Comparison of ENCODE assay signal across 8 cellular contexts in the genomic region with DNA sequence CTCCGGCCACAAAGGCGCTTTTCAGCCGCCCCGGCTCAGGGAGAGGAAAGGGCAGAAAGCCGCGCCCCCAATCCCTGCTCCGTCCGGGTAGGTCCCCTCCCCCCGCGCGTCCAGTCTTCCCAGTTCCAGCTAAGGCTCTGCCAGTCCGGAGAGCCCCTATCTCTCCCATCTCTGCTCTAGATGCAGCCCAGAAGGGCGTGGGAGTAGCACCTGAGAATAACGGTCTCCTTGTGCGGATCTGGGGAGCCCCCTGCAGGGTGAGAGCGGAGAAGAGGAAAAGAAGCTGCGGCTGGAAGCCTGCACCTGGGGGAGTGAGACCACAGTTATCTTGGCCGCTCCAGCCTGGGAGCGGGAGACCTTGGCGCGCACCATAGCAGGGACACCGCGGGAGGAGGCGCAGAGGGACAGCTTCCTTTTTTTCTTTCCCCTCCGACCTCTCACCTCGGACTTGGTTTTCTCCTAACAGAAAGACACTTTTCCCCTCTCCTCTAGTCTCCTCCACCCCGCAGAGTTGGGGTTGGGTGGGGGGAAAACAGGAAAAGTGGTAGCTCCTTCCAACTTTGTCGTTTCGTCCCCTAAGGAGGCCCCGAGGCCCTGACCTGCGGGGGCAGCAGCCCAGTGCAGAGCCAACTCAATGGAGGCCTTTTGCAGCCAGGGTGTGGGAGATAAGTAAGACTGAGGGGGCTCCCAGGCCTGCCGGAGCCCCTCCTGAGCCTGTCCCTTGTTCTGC. TPM values are rescaled to one million over a fixed set of nuclear protein-coding genes. Genes with fewer than 3 reads are reported as not detected.
DNase-seq lines count a peak whose midpoint lies in the region; ATAC-seq and TF ChIP-seq lines count a peak whose summit lies in the region.

No MANE protein-coding gene starts in this region.

- no peak overlapping the region for H4K91ac ChIP-seq in H9 (ENCODE audit: insufficient read length, low read depth, low read length)

- H3T11ph ChIP-seq in H9 (ENCODE audit: low read length), result no peak overlapping the region

- no peak overlapping the region for H3K23ac ChIP-seq in H9 (ENCODE audit: insufficient read length, low read depth, low read length)

- H3K27me3 Mint-ChIP-seq in H9 (ENCODE audit: low read depth), result peaks cover 87% of the 10 kb centered on the region

- H3K4me3 ChIP-seq in AG04449 (ENCODE audit: low read depth, low read length) (peak overlapping the region; percentile 41), adipocyte (ENCODE audit: low read length) (peak overlapping the region; percentile 49), iPS-18a (ENCODE audit: low read length) (peak overlapping the region; percentile 43)

- no peak overlapping the region for H4K5ac ChIP-seq in H9 (ENCODE audit: insufficient read length, low read depth, low read length)

- peaks cover 8% of the 10 kb centered on the region for H4K20me1 ChIP-seq in H9 (ENCODE audit: control insufficient read depth, insufficient read depth, insufficient read length)

- peaks cover 36 to 61% of the 10 kb centered on the region in 2 experiments for H3K4me1 Mint-ChIP-seq in H9

- H3K9me3 Mint-ChIP-seq in H9, result no peaks in the 10 kb centered on the region; a peak in 1 of 5 replicates

- H3K27me3 ChIP-seq in H9 (ENCODE audit: insufficient read depth, low read length) (peaks cover 67% of the 10 kb centered on the region), adipocyte (replicated peaks; ENCODE audit: control insufficient read depth, insufficient read depth, low read length) (peaks cover 55% of the 10 kb centered on the region), iPS-18a (ENCODE audit: control insufficient read depth, insufficient read depth, low read length) (peaks cover 87% of the 10 kb centered on the region)

- H3K27ac Mint-ChIP-seq in H9, result no peak overlapping the region

- H2BK12ac ChIP-seq in H9 (ENCODE audit: insufficient read length, low read depth, low read length), result no peak overlapping the region

- no peak overlapping the region for H3K9ac ChIP-seq in H9 (ENCODE audit: extremely low read depth, insufficient read length, low read length)
- no peak overlapping the region for H3K9ac ChIP-seq in adipocyte (ENCODE audit: low read length)
- H3K9ac ChIP-seq in iPS-18a (ENCODE audit: low read length), result no peak overlapping the region

- no peak overlapping the region for H2BK15ac ChIP-seq in H9 (ENCODE audit: low read depth, low read length)

- H3K36me3 ChIP-seq in adipocyte (ENCODE audit: control insufficient read depth, insufficient read depth, low read length, severe bottlenecking) (peaks cover 9% of the 10 kb centered on the region), iPS-18a (ENCODE audit: control insufficient read depth, low read depth, low read length) (no peaks in the 10 kb centered on the region)

- peak overlapping the region; percentile 18 to 77; a peak in 4 of 5 replicates for H3K4me3 Mint-ChIP-seq in H9

- no peaks in the 10 kb centered on the region for H3K79me1 ChIP-seq in H9 (ENCODE audit: insufficient read depth, low read depth, low read length, poor library complexity, severe bottlenecking)

- WGBS in H9 (ENCODE audit: extremely low coverage, insufficient read length, low lambda C conversion rate), result no CpG with 5 or more reads among the region's 32 CpGs

- H4K8ac ChIP-seq in H9 (replicated peaks; ENCODE audit: insufficient read length, low read depth, low read length), result no peak overlapping the region

- peaks cover 2 to 8% (median 2%) of the 10 kb centered on the region in 3 experiments; a peak in 4 of 7 replicates for H3K36me3 Mint-ChIP-seq in H9 (ENCODE audit: insufficient read depth in 1 of 3, low read depth in 3 of 3)

- peak; percentile 28; the same call in 2 of the 3 replicates for ATAC-seq in SK-N-SH treated with all-trans-retinoic acid at 6 μM for 48 hours
- no peak for ATAC-seq in GM21717 (IDR thresholded peaks at IDR 0.05; ENCODE audit: unreplicated experiment)

- H3K27ac ChIP-seq in H9 (ENCODE audit: insufficient read length, low read depth, low read length) (no peak overlapping the region), iPS-18a (ENCODE audit: low read length) (no peak overlapping the region)

- no peaks in the 10 kb centered on the region for H3K79me2 ChIP-seq in H9 (ENCODE audit: insufficient read depth, low read length)

- H3K4ac ChIP-seq in H9 (ENCODE audit: low read depth, low read length), result no peak overlapping the region

- CTCF ChIA-PET in AG04449 (lab: Yijun Ruan, JAX), result interaction anchor here (0.7 to 21.3 kb wide), 14 partner anchors 8 to 141 kb away, joined by 3 to 430 read pairs (median 8); partner anchors contain the start of genes LMBR1L and RHEBL1

- peak overlapping the region; percentile 27 for H3K4me2 ChIP-seq in H9 (ENCODE audit: insufficient read depth, insufficient read length, low read length)

- no peak overlapping the region for H3K14ac ChIP-seq in H9 (ENCODE audit: insufficient read depth, low read length)

- H2BK120ac ChIP-seq in H9 (ENCODE audit: low read depth, low read length, poor library complexity, severe bottlenecking), result no peak overlapping the region

- H3K9me3 ChIP-seq in H9 (ENCODE audit: control insufficient read depth, low read depth, low read length) (no peaks in the 10 kb centered on the region), adipocyte (ENCODE audit: control insufficient read depth, low read length) (no peaks in the 10 kb centered on the region), iPS-18a (ENCODE audit: control insufficient read depth, low read depth, low read length) (no peaks in the 10 kb centered on the region)

- H2BK20ac ChIP-seq in H9 (ENCODE audit: low read depth, low read length, poor library complexity, severe bottlenecking), result no peak overlapping the region

- H3K18ac ChIP-seq in H9 (ENCODE audit: insufficient read length, low read depth, low read length), result no peak overlapping the region

- no peak overlapping the region for H3K56ac ChIP-seq in H9 (ENCODE audit: insufficient read length, low read depth, low read length)

- peaks cover 18% of the 10 kb centered on the region for H3K23me2 ChIP-seq in H9 (ENCODE audit: insufficient read length, low read depth, low read length, poor library complexity, severe bottlenecking)

- H3K4me1 ChIP-seq in H9 (ENCODE audit: insufficient read depth, low read length) (no peaks in the 10 kb centered on the region), adipocyte (ENCODE audit: control insufficient read depth, insufficient read depth, low read length) (peaks cover 20% of the 10 kb centered on the region), iPS-18a (ENCODE audit: control insufficient read depth, low read depth, low read length) (peaks cover 13% of the 10 kb centered on the region)

- H2AK5ac ChIP-seq in H9 (ENCODE audit: insufficient read length, low read length), result no peak overlapping the region

- H2BK5ac ChIP-seq in H9 (ENCODE audit: insufficient read length, low read length), result no peak overlapping the region

- DNase-seq in AG04449 (ENCODE audit: low read depth, low spot score) (no peak), H9 (peak; percentile 86), adipocyte (ENCODE audit: low read depth) (peak; percentile 49), NCI-H2196 treated with DMSO at 0.1 percent for 48 hours (lab: John Stamatoyannopoulos, UW; ENCODE audit: unreplicated experiment) (no peak)
- peak; percentile 53 to 56 for DNase-seq in stimulated activated CD4-positive, alpha-beta T cell treated with anti-CD3 and anti-CD28 coated beads, Interleukin-1b, Interleukin-23, amount 100 ng/mL, for 4 hours (ENCODE audit: low read depth in 2 of 2)

- TF ChIP-seq CTCF in AG04449 (IDR thresholded peaks at IDR 0.05; ENCODE audit: insufficient read depth, low read length, missing control alignments) (peak; percentile 40), H9 (conservative IDR thresholded peaks at IDR 0.05) (peak; percentile 55)

- POLR2A ChIA-PET in AG04449 (lab: Yijun Ruan, JAX), result interaction anchor here (5.8 kb wide), 1 partner anchor 38 kb away, joined by 20 read pairs; the partner anchor contains the start of gene TUBA1B

- H2AFZ ChIP-seq in H9 (ENCODE audit: low read length), result no peak overlapping the region

TF ChIP-seq in SK-N-SH treated with all-trans-retinoic acid at 6 μM for 48 hours, 23 proteins besides CTCF, POLR2A, EP300 and RAD21 (continues in another document):
- no peak for TF ChIP-seq ZC3H10 (CRISPR knock-in tag; IDR thresholded peaks at IDR 0.05)
- TF ChIP-seq OSR1 (CRISPR knock-in tag; IDR thresholded peaks at IDR 0.05), result no peak
- TF ChIP-seq, protein P1, sequence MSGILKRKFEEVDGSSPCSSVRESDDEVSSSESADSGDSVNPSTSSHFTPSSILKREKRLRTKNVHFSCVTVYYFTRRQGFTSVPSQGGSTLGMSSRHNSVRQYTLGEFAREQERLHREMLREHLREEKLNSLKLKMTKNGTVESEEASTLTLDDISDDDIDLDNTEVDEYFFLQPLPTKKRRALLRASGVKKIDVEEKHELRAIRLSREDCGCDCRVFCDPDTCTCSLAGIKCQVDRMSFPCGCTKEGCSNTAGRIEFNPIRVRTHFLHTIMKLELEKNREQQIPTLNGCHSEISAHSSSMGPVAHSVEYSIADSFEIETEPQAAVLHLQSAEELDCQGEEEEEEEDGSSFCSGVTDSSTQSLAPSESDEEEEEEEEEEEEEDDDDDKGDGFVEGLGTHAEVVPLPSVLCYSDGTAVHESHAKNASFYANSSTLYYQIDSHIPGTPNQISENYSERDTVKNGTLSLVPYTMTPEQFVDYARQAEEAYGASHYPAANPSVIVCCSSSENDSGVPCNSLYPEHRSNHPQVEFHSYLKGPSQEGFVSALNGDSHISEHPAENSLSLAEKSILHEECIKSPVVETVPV (CRISPR knock-in tag; IDR thresholded peaks at IDR 0.05), result no peak
- TF ChIP-seq ZNF8 (CRISPR knock-in tag; IDR thresholded peaks at IDR 0.05), result no peak
- no peak for TF ChIP-seq ISL1 (CRISPR knock-in tag; IDR thresholded peaks at IDR 0.05)

RNA-seq across cellular contexts. Expression of gene DHH, which starts 2.4 kb away (rescaled TPM):
- 0.13 and 0.20 TPM in 2 replicates for total RNA-seq in H9 (2021)

RNA-seq across cellular contexts. Expression of gene LMBR1L, which starts 18.4 kb away (rescaled TPM):
- 50.4 and 55.1 TPM in 2 replicates for total RNA-seq in H9 (2021)

RNA-seq across cellular contexts. Expression of gene RHEBL1, which starts 22.5 kb away (rescaled TPM):
- 4.0 and 4.1 TPM in 2 replicates for total RNA-seq in H9 (2021)

RNA-seq across cellular contexts. Expression of gene KMT2D, which starts 31.7 kb away (rescaled TPM):
- total RNA-seq in H9 (2021), result 83.9 and 93.7 TPM in 2 replicates

RNA-seq across cellular contexts. Expression of gene TUBA1B, which starts 38.9 kb away (rescaled TPM):
- 2,063 and 2,102 TPM in 2 replicates for total RNA-seq in H9 (2021)

Comparison
In these comparisons a context has a peak if more than half of its experiments do, and no peak if none do; other contexts are left out.
1. DNase-seq: peak in H9 (single experiment), adipocyte (single experiment) and stimulated activated CD4-positive, alpha-beta T cell treated with anti-CD3 and anti-CD28 coated beads, Interleukin-1b, Interleukin-23, amount 100 ng/mL, for 4 hours (2 of 2); none in AG04449 (single experiment) and NCI-H2196 treated with DMSO at 0.1 percent for 48 hours (single experiment).
2. Peak in every context shown above with its lines, with median percentiles within 50 percentile points of each other: H3K4me3 ChIP-seq.